ENCODE assay signal across 15 cellular contexts in the genomic region with DNA sequence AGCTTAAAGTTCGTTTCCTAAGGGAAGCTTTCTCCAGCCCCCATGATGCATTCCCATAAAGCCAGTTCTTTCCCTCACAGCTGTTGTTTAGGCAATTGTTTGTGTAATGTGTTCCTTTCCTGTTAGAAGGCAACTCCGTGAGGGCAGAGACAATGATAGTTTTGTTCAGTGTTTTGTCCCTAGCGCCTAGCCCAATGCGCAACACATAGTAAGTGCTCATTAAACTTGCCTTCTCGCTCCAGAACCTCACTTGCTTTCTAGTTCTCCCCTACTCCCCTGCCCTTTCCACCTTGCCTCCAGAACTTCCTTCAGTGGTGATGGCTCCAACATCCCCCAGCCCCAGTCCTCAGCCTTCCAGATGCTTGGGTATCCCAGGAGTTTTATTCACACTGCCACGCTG.
A peak's percentile ranks its signal among the peaks of the same experiment; 100 is the strongest.
DNase-seq lines count a peak whose midpoint lies in the region; ATAC-seq, FAIRE-seq and TF ChIP-seq lines count a peak whose summit lies in the region.
"Had no signal": no experiment of that assay in that cellular context is flagged by ENCODE, and none has a peak within 500 bp of the region (broad histone marks: within the 10 kb centered on the region; RNA-seq: fewer than 3 reads in every experiment).

No MANE protein-coding gene starts in this region.

- POLR2A ChIA-PET in HepG2 (lab: Yijun Ruan, JAX) (no interaction called here), HEK293 (lab: Yijun Ruan, JAX) (no interaction called here)

- no peak overlapping the region for H2AFZ ChIP-seq in HepG2 (ENCODE audit: low read length)

- no TSS peak for BruUV-seq in HepG2 (replicated peaks; lab: Mats Ljungman, UMichigan)

- CTCF ChIA-PET in HepG2 (lab: Yijun Ruan, JAX; ENCODE audit: low intra/inter-chr PET ratio, low total read pairs), result no interaction called here
- CTCF ChIA-PET in HEK293 (lab: Yijun Ruan, JAX), result interaction anchor here (0.7 to 2.2 kb wide), 3 partner anchors 10 to 181 kb away, joined by 3 to 10 read pairs (median 4); no protein-coding TSS in a partner anchor

- DNase-seq in HepG2 (ENCODE audit: low spot score) (no peak), right lobe of liver (no peak), substantia nigra (lab: John Stamatoyannopoulos, UW) (no peak), medulla oblongata (ENCODE audit: extremely low spot score) (no peak), erythroblast (lab: John Stamatoyannopoulos, UW) (no peak), NCI-H748 (lab: John Stamatoyannopoulos, UW; ENCODE audit: unreplicated experiment) (no peak)
- DNase-seq: CD4-positive, alpha-beta T cell; DMS153; DMS79 treated with DMSO at 0.1 percent for 48 hours; GF-D8; H9 had no signal

- intact Hi-C loops in HepG2 (cut with micrococcal nuclease; ENCODE audit: unreplicated experiment) (no loop called here), right lobe of liver (cut with DNase I) (no loop called here)

- WGBS in HepG2 (ENCODE audit: low lambda C conversion rate), result 71% methylated on average over 6 of the region's 6 CpGs
- 62% methylated on average over 5 of the region's 6 CpGs for WGBS in right lobe of liver (ENCODE audit: insufficient coverage, low coverage, low lambda C conversion rate, missing lambda C conversion rate)

- TF ChIP-seq POLR2A in HepG2 (IDR thresholded peaks at IDR 0.05; ENCODE audit: insufficient read depth in 1 of 2, low read depth in 2 of 2, low read length in 2 of 2) (no peak), right lobe of liver (IDR thresholded peaks at IDR 0.05) (no peak), erythroblast (IDR thresholded peaks at IDR 0.05; ENCODE audit: low read length) (no peak)

- H4K20me1 ChIP-seq in HepG2 (ENCODE audit: insufficient read depth, low read length), result no peaks in the 10 kb centered on the region

- H3K9me3 ChIP-seq in HepG2 (ENCODE audit: low read length) (no peaks in the 10 kb centered on the region), right lobe of liver (no peaks in the 10 kb centered on the region), HEK293 (ENCODE audit: control insufficient read depth, insufficient read depth, low read depth, low read length) (no peaks in the 10 kb centered on the region)

- no peak overlapping the region for H3K27ac ChIP-seq in HepG2 (ENCODE audit: extremely low read length, insufficient read depth, low read length)
- H3K27ac ChIP-seq in right lobe of liver, result no peak overlapping the region
- no peak overlapping the region for H3K27ac ChIP-seq in HEK293 (ENCODE audit: extremely low read depth, low read depth, low read length)
- H3K27ac ChIP-seq in layer of hippocampus (ENCODE audit: low read depth, low read length), result peak overlapping the region; percentile 27
- H3K27ac ChIP-seq in substantia nigra (ENCODE audit: low read depth, low read length, poor library complexity, severe bottlenecking), result peak overlapping the region; percentile 71
- H3K27ac ChIP-seq: C4-2B had no signal

- H3K9ac ChIP-seq in HepG2 (ENCODE audit: insufficient read depth, low read depth, low read length), result no peak overlapping the region

- H3K4me1 ChIP-seq in HepG2 (ENCODE audit: insufficient read depth, low read length), result no peaks in the 10 kb centered on the region
- H3K4me1 ChIP-seq in right lobe of liver, result no peaks in the 10 kb centered on the region
- H3K4me1 ChIP-seq in HEK293 (ENCODE audit: control insufficient read depth, insufficient read depth, low read length), result no peaks in the 10 kb centered on the region

- no peaks in the 10 kb centered on the region; a peak in 1 of 5 replicates for H3K36me3 ChIP-seq in HepG2 (replicated peaks in 1 of 2; ENCODE audit: control insufficient read depth in 1 of 2, insufficient read depth in 2 of 2, low read length in 2 of 2)
- no peaks in the 10 kb centered on the region for H3K36me3 ChIP-seq in right lobe of liver
- no peaks in the 10 kb centered on the region for H3K36me3 ChIP-seq in HEK293 (ENCODE audit: control insufficient read depth in 2 of 2, insufficient read depth in 1 of 2, low read length in 2 of 2)

- TF ChIP-seq RAD21 in HepG2 (CRISPR knock-in tag; IDR thresholded peaks at IDR 0.05), result no peak

- TF ChIP-seq CTCF in HepG2 (CRISPR knock-in tag; IDR thresholded peaks at IDR 0.05) (no peak), right lobe of liver (IDR thresholded peaks at IDR 0.05) (no peak), HEK293 (tag by site-specific recombination; IDR thresholded peaks at IDR 0.05) (no peak)

- in situ Hi-C loops in HepG2 (cut with HindIII; ENCODE audit: extremely low pct_ligation_motif_present, low pct_unique_long_range_greater_than_20kb), result no loop called here

- H3K27me3 ChIP-seq in HepG2 (ENCODE audit: control insufficient read depth in 1 of 2, insufficient read depth in 2 of 2, low read length in 2 of 2) (peaks cover 0 to 21% of the 10 kb centered on the region in 2 experiments; a peak in 2 of 5 replicates), right lobe of liver (no peaks in the 10 kb centered on the region), layer of hippocampus (ENCODE audit: control insufficient read depth, insufficient read depth, low read length) (no peaks in the 10 kb centered on the region)

- TF ChIP-seq EP300 in HepG2 (IDR thresholded peaks at IDR 0.05; ENCODE audit: low read depth in 2 of 2, low read length in 2 of 2) (no peak), HepG2 (CRISPR knock-in tag; IDR thresholded peaks at IDR 0.05; ENCODE audit: borderline replicate concordance) (no peak)

- ATAC-seq in HepG2, result no peak
- ATAC-seq in right lobe of liver, result no peak

- no peak for FAIRE-seq in HepG2 (lab: Jason Lieb, UNC)
- FAIRE-seq: H1 had no signal

- H3K4me3 ChIP-seq in HepG2 (replicated peaks in 1 of 3; ENCODE audit: insufficient read depth in 1 of 3, low read depth in 2 of 3, low read length in 3 of 3), result no peak overlapping the region
- no peak overlapping the region for H3K4me3 ChIP-seq in right lobe of liver
- no peak overlapping the region for H3K4me3 ChIP-seq in HEK293 (ENCODE audit: low read depth, low read length)

- no peaks in the 10 kb centered on the region for H3K79me2 ChIP-seq in HepG2 (ENCODE audit: insufficient read depth, low read length)

- no peak overlapping the region for H3K4me2 ChIP-seq in HepG2 (ENCODE audit: low read depth, low read length)

TF ChIP-seq in HepG2, 621 proteins besides CTCF, POLR2A, EP300 and RAD21:
- TF ChIP-seq KDM3A (CRISPR knock-in tag; IDR thresholded peaks at IDR 0.05; ENCODE audit: low read depth), result no peak
- TF ChIP-seq ZNF629 (CRISPR knock-in tag; conservative IDR thresholded peaks at IDR 0.05), result no peak
- no peak for TF ChIP-seq STAT5B (CRISPR knock-in tag; IDR thresholded peaks at IDR 0.05)
- TF ChIP-seq, protein P1, sequence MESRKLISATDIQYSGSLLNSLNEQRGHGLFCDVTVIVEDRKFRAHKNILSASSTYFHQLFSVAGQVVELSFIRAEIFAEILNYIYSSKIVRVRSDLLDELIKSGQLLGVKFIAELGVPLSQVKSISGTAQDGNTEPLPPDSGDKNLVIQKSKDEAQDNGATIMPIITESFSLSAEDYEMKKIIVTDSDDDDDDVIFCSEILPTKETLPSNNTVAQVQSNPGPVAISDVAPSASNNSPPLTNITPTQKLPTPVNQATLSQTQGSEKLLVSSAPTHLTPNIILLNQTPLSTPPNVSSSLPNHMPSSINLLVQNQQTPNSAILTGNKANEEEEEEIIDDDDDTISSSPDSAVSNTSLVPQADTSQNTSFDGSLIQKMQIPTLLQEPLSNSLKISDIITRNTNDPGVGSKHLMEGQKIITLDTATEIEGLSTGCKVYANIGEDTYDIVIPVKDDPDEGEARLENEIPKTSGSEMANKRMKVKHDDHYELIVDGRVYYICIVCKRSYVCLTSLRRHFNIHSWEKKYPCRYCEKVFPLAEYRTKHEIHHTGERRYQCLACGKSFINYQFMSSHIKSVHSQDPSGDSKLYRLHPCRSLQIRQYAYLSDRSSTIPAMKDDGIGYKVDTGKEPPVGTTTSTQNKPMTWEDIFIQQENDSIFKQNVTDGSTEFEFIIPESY (CRISPR knock-in tag; IDR thresholded peaks at IDR 0.05), result peak; percentile 68; the same call in 1 of the 2 replicates

TF ChIP-seq in HEK293, 187 proteins besides CTCF, POLR2A, EP300 and RAD21:
- no peak for TF ChIP-seq IKZF3 (tag by site-specific recombination; IDR thresholded peaks at IDR 0.05)
- TF ChIP-seq ZNF664 (tag by site-specific recombination; IDR thresholded peaks at IDR 0.05), result peak; percentile 88
- no peak for TF ChIP-seq KLF10 (tag by site-specific recombination; IDR thresholded peaks at IDR 0.05)

Comparison
In these comparisons a context has a peak if more than half of its experiments do, and no peak if none do; other contexts are left out.
1. H3K27ac ChIP-seq: peak in layer of hippocampus (single experiment) and substantia nigra (single experiment); none in HepG2 (single experiment), right lobe of liver (0 of 3) and HEK293 (single experiment).